ENCODE assay signal across 8 cellular contexts in the genomic region with DNA sequence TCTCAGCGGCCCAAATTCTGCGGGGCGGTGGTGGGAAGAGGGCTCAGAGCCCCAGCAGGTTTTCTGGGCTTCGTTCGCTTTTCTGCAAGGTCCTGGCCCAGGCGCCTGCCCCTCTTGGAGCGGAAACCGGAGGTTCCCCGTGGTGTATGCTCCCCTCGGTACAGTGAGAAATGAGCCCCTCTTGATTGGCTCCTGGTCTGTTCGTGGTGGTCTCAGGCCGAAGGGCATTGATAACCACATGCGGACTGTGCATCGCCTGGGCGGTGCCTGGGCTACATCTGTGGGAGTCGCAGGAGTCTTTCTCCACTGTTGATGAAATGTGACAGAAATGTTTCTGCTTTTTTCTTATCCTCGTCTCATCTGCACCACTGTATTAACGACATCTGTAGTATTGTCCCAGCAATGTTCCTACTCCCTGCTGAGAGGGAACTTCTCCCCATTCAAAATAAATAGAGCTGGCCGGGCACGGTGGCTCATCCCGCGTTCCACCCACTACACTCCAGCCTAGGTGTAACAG. TPM values are rescaled to one million over a fixed set of nuclear protein-coding genes. Genes with fewer than 3 reads are reported as not detected.
DNase-seq lines count a peak whose midpoint lies in the region; TF ChIP-seq lines count a peak whose summit lies in the region.

No MANE protein-coding gene starts in this region.

- H3F3A ChIP-seq in SU-DHL-6 (ENCODE audit: insufficient read depth) = peaks cover 4% of the 10 kb centered on the region

- TF ChIP-seq CTCF in SU-DHL-6 (IDR thresholded peaks at IDR 0.05; ENCODE audit: insufficient read depth, low read length, poor library complexity, severe bottlenecking) (no peak), fibroblast of lung (conservative IDR thresholded peaks at IDR 0.05 in 1 of 2, IDR thresholded peaks at IDR 0.05 in 1 of 2; ENCODE audit: low read depth in 1 of 2, low read length in 2 of 2) (no peak), retinal pigment epithelial cell (conservative IDR thresholded peaks at IDR 0.05; ENCODE audit: low read depth, low read length) (no peak)

- H3K9me3 ChIP-seq in SU-DHL-6 (ENCODE audit: insufficient read depth, low read length) (no peaks in the 10 kb centered on the region), fibroblast of lung (ENCODE audit: control insufficient read depth, insufficient read depth, low read depth, low read length) (no peaks in the 10 kb centered on the region)

- peak overlapping the region; percentile 83 for H3K4me3 ChIP-seq in SU-DHL-6 (ENCODE audit: insufficient read depth, low read length, poor library complexity, severe bottlenecking)
- H3K4me3 ChIP-seq in fibroblast of lung (replicated peaks in 1 of 4; ENCODE audit: control extremely low read depth in 1 of 4, insufficient read depth in 1 of 4, low read depth in 3 of 4, low read length in 4 of 4) = peak overlapping the region; percentile 74 to 89 (median 81)
- peak overlapping the region; percentile 72 for H3K4me3 ChIP-seq in retinal pigment epithelial cell (ENCODE audit: low read length)

- H3K27me3 ChIP-seq in SU-DHL-6 (ENCODE audit: low read length) (no peaks in the 10 kb centered on the region), fibroblast of lung (ENCODE audit: control insufficient read depth, insufficient read depth, low read length) (no peaks in the 10 kb centered on the region)

- H3K79me2 ChIP-seq in SU-DHL-6 (ENCODE audit: insufficient read depth, low read length) = no peaks in the 10 kb centered on the region
- no peaks in the 10 kb centered on the region for H3K79me2 ChIP-seq in fibroblast of lung (ENCODE audit: control insufficient read depth, insufficient read depth, low read length)

- H3K9me2 ChIP-seq in SU-DHL-6 (replicated peaks; ENCODE audit: insufficient read depth, low read length) = no peaks in the 10 kb centered on the region

- peak; percentile 78 for DNase-seq in activated CD8-positive, alpha-beta memory T cell treated with anti-CD3 and anti-CD28 coated beads for 24 hours
- no peak for DNase-seq in activated CD8-positive, alpha-beta memory T cell treated with anti-CD3 and anti-CD28 coated beads, Interleukin-2, amount 50 U/mL, for 4 hours
- no peak for DNase-seq in fibroblast of lung (ENCODE audit: low read depth in 2 of 2)
- no peak for DNase-seq in retinal pigment epithelial cell (ENCODE audit: low read depth)
- no peak for DNase-seq in NCI-H1436 (lab: John Stamatoyannopoulos, UW)
- no peak for DNase-seq in hippocampal formation (lab: John Stamatoyannopoulos, UW)
- no peak for DNase-seq in NCI-H1694 (lab: John Stamatoyannopoulos, UW)

- H3K36me3 ChIP-seq in SU-DHL-6 (ENCODE audit: low read length) (no peaks in the 10 kb centered on the region), fibroblast of lung (ENCODE audit: control insufficient read depth, insufficient read depth, low read length) (peaks cover 7% of the 10 kb centered on the region)

- H3K4me1 ChIP-seq in fibroblast of lung (ENCODE audit: control insufficient read depth, extremely low read depth, insufficient read depth, low read length) = peaks cover 26% of the 10 kb centered on the region

- H3K4me2 ChIP-seq in SU-DHL-6 (ENCODE audit: low read depth, low read length, poor library complexity, severe bottlenecking) = peak overlapping the region; percentile 81
- peak overlapping the region; percentile 91 for H3K4me2 ChIP-seq in fibroblast of lung (ENCODE audit: extremely low read depth, insufficient read depth, low read length)

- H3K9ac ChIP-seq in SU-DHL-6 (ENCODE audit: low read length) (peak overlapping the region; percentile 90), fibroblast of lung (ENCODE audit: insufficient read depth, low read length) (peak overlapping the region; percentile 79)

- H3K27ac ChIP-seq in SU-DHL-6 (ENCODE audit: low read depth, low read length) (peak overlapping the region; percentile 53), fibroblast of lung (ENCODE audit: insufficient read depth, low read length) (peak overlapping the region; percentile 86)

- peak overlapping the region; percentile 83 for H2AFZ ChIP-seq in SU-DHL-6 (ENCODE audit: low read depth, low read length, severe bottlenecking)
- peak overlapping the region; percentile 45 for H2AFZ ChIP-seq in fibroblast of lung (ENCODE audit: low read length)

- H4K20me1 ChIP-seq in SU-DHL-6 (ENCODE audit: low read depth, low read length) (no peaks in the 10 kb centered on the region), fibroblast of lung (ENCODE audit: control insufficient read depth, extremely low read depth, insufficient read depth, low read length) (no peaks in the 10 kb centered on the region)

RNA-seq across cellular contexts. Expression of a gene that starts 0.7 kb away (rescaled TPM):
- total RNA-seq in fibroblast of lung = 63.2 and 96.6 TPM in 2 replicates
- polyA plus RNA-seq in fibroblast of lung = 43.0 and 45.5 TPM in 2 replicates
- 56.4 and 57.7 TPM in 2 replicates for polyA plus RNA-seq in fibroblast of lung (2012)
- 52.3 and 62.5 TPM in 2 replicates for polyA minus RNA-seq in fibroblast of lung (ENCODE audit: low replicate concordance)

RNA-seq across cellular contexts. Expression of a gene that starts 10.2 kb away (rescaled TPM):
- 15.7 and 21.1 TPM in 2 replicates for total RNA-seq in fibroblast of lung
- 16.4 and 17.9 TPM in 2 replicates for polyA plus RNA-seq in fibroblast of lung
- polyA plus RNA-seq in fibroblast of lung (2012) = 17.5 and 22.4 TPM in 2 replicates
- 23.5 and 28.3 TPM in 2 replicates for polyA minus RNA-seq in fibroblast of lung (ENCODE audit: low replicate concordance)

RNA-seq across cellular contexts. Expression of a gene that starts 17.1 kb away (rescaled TPM):
- 0.26 and 2.8 TPM in 2 replicates for total RNA-seq in fibroblast of lung
- polyA plus RNA-seq in fibroblast of lung = 0.85 and 2.7 TPM in 2 replicates
- polyA plus RNA-seq in fibroblast of lung (2012) = 1.6 and 6.4 TPM in 2 replicates
- 1.0 and 2.9 TPM in 2 replicates for polyA minus RNA-seq in fibroblast of lung (ENCODE audit: low replicate concordance)

RNA-seq across cellular contexts. Expression of a gene that starts 27.1 kb away (rescaled TPM):
- 93.0 and 126 TPM in 2 replicates for total RNA-seq in fibroblast of lung
- 28.6 and 44.3 TPM in 2 replicates for polyA plus RNA-seq in fibroblast of lung
- 73.2 and 106 TPM in 2 replicates for polyA plus RNA-seq in fibroblast of lung (2012)
- 114 and 188 TPM in 2 replicates for polyA minus RNA-seq in fibroblast of lung (ENCODE audit: low replicate concordance)

RNA-seq across cellular contexts. Expression of a gene that starts 33.6 kb away (rescaled TPM):
- total RNA-seq in fibroblast of lung = under 0.01 TPM in 2 replicates
- polyA plus RNA-seq in fibroblast of lung = not detected in 2 replicates
- 0.12 TPM in 1 of 2 replicates, not detected in the other for polyA plus RNA-seq in fibroblast of lung (2012)
- not detected in 2 replicates for polyA minus RNA-seq in fibroblast of lung (ENCODE audit: low replicate concordance)
